8 cellular contexts compared by ENCODE assay signal in genomic region chr4:88006956-88007303, GRCh38. TPM values are rescaled to one million over a fixed set of nuclear protein-coding genes. Genes with fewer than 3 reads are reported as not detected.
DNase-seq lines count a peak whose midpoint lies in the region; ATAC-seq and TF ChIP-seq lines count a peak whose summit lies in the region.

No MANE protein-coding gene starts in this region.

- H3K9ac ChIP-seq in OCI-LY3 (ENCODE audit: low read length) = no peak overlapping the region

- intact Hi-C loops in CD4-positive, alpha-beta T cell (cut with DNase I, micrococcal nuclease) = loop anchor here in 1 of 2 experiments (10.0 kb wide), 1 partner anchor 1108 kb away; the partner anchor contains the start of gene TIGD2

- no peak for TF ChIP-seq CTCF in CD4-positive, alpha-beta T cell (IDR thresholded peaks at IDR 0.05)
- TF ChIP-seq CTCF in OCI-LY3 (IDR thresholded peaks at IDR 0.05; ENCODE audit: low read depth, low read length) (no peak), endothelial cell (IDR thresholded peaks at IDR 0.05; ENCODE audit: unreplicated experiment) (no peak), osteoblast (IDR thresholded peaks at IDR 0.05; ENCODE audit: extremely low read depth, low read depth, low read length) (no peak)

- peak overlapping the region; percentile 92 for H3K4me3 Mint-ChIP-seq in CD4-positive, alpha-beta T cell
- peak overlapping the region; percentile 96 for H3K4me3 Mint-ChIP-seq in endothelial cell (ENCODE audit: unreplicated experiment)

- no peak for ATAC-seq in CD4-positive, alpha-beta T cell (ENCODE audit: poor library complexity)
- no peak for ATAC-seq in HG02610 (IDR thresholded peaks at IDR 0.05; ENCODE audit: unreplicated experiment)
- ATAC-seq in HG02885 (IDR thresholded peaks at IDR 0.05; ENCODE audit: poor library complexity, unreplicated experiment) = no peak

- H3K27ac Mint-ChIP-seq in CD4-positive, alpha-beta T cell = no peak overlapping the region
- H3K27ac Mint-ChIP-seq in endothelial cell (ENCODE audit: unreplicated experiment) = peak overlapping the region; percentile 78

- H2AFZ ChIP-seq in OCI-LY3 (ENCODE audit: low read depth, low read length) = no peak overlapping the region; the same call in 1 of the 2 replicates
- H2AFZ ChIP-seq in osteoblast (ENCODE audit: low read length) = peak overlapping the region; percentile 20

- H3K9me3 ChIP-seq in CD4-positive, alpha-beta T cell (ENCODE audit: control insufficient read depth, low read length) = no peaks in the 10 kb centered on the region
- H3K9me3 ChIP-seq in OCI-LY3 (ENCODE audit: insufficient read depth, low read length) (no peaks in the 10 kb centered on the region), osteoblast (ENCODE audit: low read depth, low read length) (no peaks in the 10 kb centered on the region)

- H3K36me3 ChIP-seq in OCI-LY3 (replicated peaks; ENCODE audit: low read depth, low read length) (no peaks in the 10 kb centered on the region), osteoblast (ENCODE audit: insufficient read depth, low read length) (no peaks in the 10 kb centered on the region)

- H3K4me1 ChIP-seq in OCI-LY3 (ENCODE audit: low read length) = peaks cover 25% of the 10 kb centered on the region
- peaks cover 48% of the 10 kb centered on the region for H3K4me1 ChIP-seq in osteoblast (ENCODE audit: insufficient read depth, low read length)

- no peak overlapping the region for H3K27ac ChIP-seq in CD4-positive, alpha-beta T cell (ENCODE audit: low read depth, low read length)
- H3K27ac ChIP-seq in OCI-LY3 (ENCODE audit: low read length) = no peak overlapping the region
- H3K27ac ChIP-seq in osteoblast (ENCODE audit: low read depth, low read length) = no peak overlapping the region

- CTCF ChIA-PET in CD4-positive, alpha-beta T cell (lab: Charles Lee) = no interaction called here

- H3K4me2 ChIP-seq in OCI-LY3 (ENCODE audit: low read length) (peak overlapping the region; percentile 96), osteoblast (ENCODE audit: insufficient read depth, low read length) (peak overlapping the region; percentile 63)

- peaks cover 23% of the 10 kb centered on the region for H3K4me1 Mint-ChIP-seq in CD4-positive, alpha-beta T cell (ENCODE audit: low read depth)
- H3K4me1 Mint-ChIP-seq in endothelial cell (ENCODE audit: unreplicated experiment) = peaks cover 25% of the 10 kb centered on the region

- H3K4me3 ChIP-seq in OCI-LY3 (ENCODE audit: low read length) (peak overlapping the region; percentile 83), osteoblast (ENCODE audit: insufficient read depth, low read length) (peak overlapping the region; percentile 77)

- peaks cover 34% of the 10 kb centered on the region for H3K79me2 ChIP-seq in OCI-LY3 (ENCODE audit: low read length)
- peaks cover 38% of the 10 kb centered on the region for H3K79me2 ChIP-seq in osteoblast (ENCODE audit: insufficient read depth, low read length)

- H3K36me3 Mint-ChIP-seq in CD4-positive, alpha-beta T cell (ENCODE audit: low read depth) = peaks cover 9% of the 10 kb centered on the region
- peaks cover 13% of the 10 kb centered on the region for H3K36me3 Mint-ChIP-seq in endothelial cell (ENCODE audit: low read depth, unreplicated experiment)

- no peak for DNase-seq in CD4-positive, alpha-beta T cell
- DNase-seq in endothelial cell (ENCODE audit: low spot score) (no peak), osteoblast (ENCODE audit: insufficient read length, low spot score, missing footprints) (peak; percentile 72), GM19238 (ENCODE audit: insufficient read length, low spot score) (no peak), NCI-H146 (lab: John Stamatoyannopoulos, UW) (no peak)

- H3K27me3 Mint-ChIP-seq in CD4-positive, alpha-beta T cell = no peaks in the 10 kb centered on the region
- peaks cover 9% of the 10 kb centered on the region for H3K27me3 Mint-ChIP-seq in endothelial cell (ENCODE audit: unreplicated experiment)

- no peaks in the 10 kb centered on the region for H3K9me3 Mint-ChIP-seq in CD4-positive, alpha-beta T cell
- H3K9me3 Mint-ChIP-seq in endothelial cell (ENCODE audit: unreplicated experiment) = no peaks in the 10 kb centered on the region

- no peaks in the 10 kb centered on the region for H3K27me3 ChIP-seq in CD4-positive, alpha-beta T cell (ENCODE audit: control insufficient read depth, insufficient read depth, low read length)
- H3K27me3 ChIP-seq in OCI-LY3 (ENCODE audit: low read depth, low read length) (no peaks in the 10 kb centered on the region), osteoblast (ENCODE audit: insufficient read depth, low read length) (no peaks in the 10 kb centered on the region)

- POLR2A ChIA-PET in CD4-positive, alpha-beta T cell (lab: Charles Lee) = no interaction called here

- peaks cover 10% of the 10 kb centered on the region; the same call in 1 of the 2 replicates for H4K20me1 ChIP-seq in OCI-LY3 (ENCODE audit: insufficient read depth, low read length)
- peaks cover 7% of the 10 kb centered on the region for H4K20me1 ChIP-seq in osteoblast (ENCODE audit: insufficient read depth, low read length)

RNA-seq across cellular contexts. Expression of gene PKD2, which starts 0.5 kb away (rescaled TPM):
- total RNA-seq in CD4-positive, alpha-beta T cell = 1 to 10 TPM; 4.1 to 4.3 TPM
- 31.1 TPM for total RNA-seq in endothelial cell (ENCODE audit: unreplicated experiment)
- 106 and 111 TPM in 2 replicates for total RNA-seq in osteoblast

RNA-seq across cellular contexts. Expression of gene SPP1, which starts 31.4 kb away (rescaled TPM):
- not detected for total RNA-seq in CD4-positive, alpha-beta T cell
- total RNA-seq in endothelial cell (ENCODE audit: unreplicated experiment) (4.7 TPM), osteoblast (7.6 and 16.2 TPM in 2 replicates)
